ENCODE assay signal across 1 cellular context in the genomic region with DNA sequence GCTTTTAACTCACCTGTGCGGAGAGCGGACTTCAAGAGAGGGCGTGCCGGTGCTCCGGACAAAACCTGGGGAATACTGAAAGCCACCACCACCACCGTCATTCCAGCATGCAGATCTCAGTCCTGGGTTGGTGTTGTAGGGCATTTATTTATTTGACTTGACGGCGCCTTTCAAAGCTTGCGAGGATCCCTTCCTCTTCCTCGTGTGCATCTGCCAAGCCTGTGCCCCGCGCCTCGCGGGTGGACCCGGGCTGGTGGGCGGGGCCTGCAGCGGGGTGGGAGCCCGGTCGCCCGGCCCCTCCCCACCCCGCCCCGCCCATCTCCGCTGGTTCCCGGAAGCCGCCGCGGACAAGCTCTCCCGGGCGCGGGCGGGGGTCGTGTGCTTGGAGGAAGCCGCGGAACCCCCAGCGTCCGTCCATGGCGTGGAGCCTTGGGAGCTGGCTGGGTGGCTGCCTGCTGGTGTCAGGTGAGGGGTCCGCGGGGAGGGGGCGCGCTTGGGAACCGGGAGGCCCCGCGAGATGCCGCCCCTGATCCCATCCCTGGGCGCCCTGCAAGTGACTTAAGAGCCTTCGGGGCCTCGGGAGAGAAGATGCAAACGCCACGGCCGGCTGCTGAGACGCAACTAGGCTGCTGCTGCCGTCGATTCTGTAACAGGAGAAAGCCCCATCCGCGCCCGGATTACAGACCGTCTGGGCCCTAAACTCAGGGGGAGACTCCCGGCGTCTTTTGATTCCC.
TF ChIP-seq lines count a peak whose summit lies in the region.

Gene IL10RB, plus strand, starts transcription at position 318 of the 734 bp plus-strand sequence. Its CDS starts 99 bp downstream, at position 417.

TF ChIP-seq in GM12878, 131 proteins besides CTCF, POLR2A, EP300 and RAD21 (continued from another document and continues in another):
- TF ChIP-seq, protein P1, sequence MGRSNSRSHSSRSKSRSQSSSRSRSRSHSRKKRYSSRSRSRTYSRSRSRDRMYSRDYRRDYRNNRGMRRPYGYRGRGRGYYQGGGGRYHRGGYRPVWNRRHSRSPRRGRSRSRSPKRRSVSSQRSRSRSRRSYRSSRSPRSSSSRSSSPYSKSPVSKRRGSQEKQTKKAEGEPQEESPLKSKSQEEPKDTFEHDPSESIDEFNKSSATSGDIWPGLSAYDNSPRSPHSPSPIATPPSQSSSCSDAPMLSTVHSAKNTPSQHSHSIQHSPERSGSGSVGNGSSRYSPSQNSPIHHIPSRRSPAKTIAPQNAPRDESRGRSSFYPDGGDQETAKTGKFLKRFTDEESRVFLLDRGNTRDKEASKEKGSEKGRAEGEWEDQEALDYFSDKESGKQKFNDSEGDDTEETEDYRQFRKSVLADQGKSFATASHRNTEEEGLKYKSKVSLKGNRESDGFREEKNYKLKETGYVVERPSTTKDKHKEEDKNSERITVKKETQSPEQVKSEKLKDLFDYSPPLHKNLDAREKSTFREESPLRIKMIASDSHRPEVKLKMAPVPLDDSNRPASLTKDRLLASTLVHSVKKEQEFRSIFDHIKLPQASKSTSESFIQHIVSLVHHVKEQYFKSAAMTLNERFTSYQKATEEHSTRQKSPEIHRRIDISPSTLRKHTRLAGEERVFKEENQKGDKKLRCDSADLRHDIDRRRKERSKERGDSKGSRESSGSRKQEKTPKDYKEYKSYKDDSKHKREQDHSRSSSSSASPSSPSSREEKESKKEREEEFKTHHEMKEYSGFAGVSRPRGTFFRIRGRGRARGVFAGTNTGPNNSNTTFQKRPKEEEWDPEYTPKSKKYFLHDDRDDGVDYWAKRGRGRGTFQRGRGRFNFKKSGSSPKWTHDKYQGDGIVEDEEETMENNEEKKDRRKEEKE (IDR thresholded peaks at IDR 0.05), result no peak
- TF ChIP-seq RAD51 (IDR thresholded peaks at IDR 0.05) (no peak), HSF1 (IDR thresholded peaks at IDR 0.05; ENCODE audit: low read depth, low read length) (no peak), PRDM15 (CRISPR knock-in tag; IDR thresholded peaks at IDR 0.05) (no peak), NKRF (conservative IDR thresholded peaks at IDR 0.05) (0 out of 2 replicates have a peak, but pooled peaks have one; percentile 59), ETV6 (conservative IDR thresholded peaks at IDR 0.05 in 1 of 2, IDR thresholded peaks at IDR 0.05 in 1 of 2; ENCODE audit: borderline replicate concordance in 1 of 2, low read depth in 1 of 2) (no peak), SPI1 (IDR thresholded peaks at IDR 0.05; ENCODE audit: borderline replicate concordance, insufficient read depth, low read depth, low read length) (no peak), HDAC2 (IDR thresholded peaks at IDR 0.05) (no peak), SP1 (IDR thresholded peaks at IDR 0.05; ENCODE audit: low read depth, low read length) (no peak), E2F8 (IDR thresholded peaks at IDR 0.05; ENCODE audit: low read depth, partially characterized antibody) (no peak), NFIC (IDR thresholded peaks at IDR 0.05; ENCODE audit: low read depth, low read length) (no peak), ZNF592 (IDR thresholded peaks at IDR 0.05) (no peak), SMAD5 (IDR thresholded peaks at IDR 0.05; ENCODE audit: low read depth) (no peak), ASH2L (IDR thresholded peaks at IDR 0.05; ENCODE audit: borderline replicate concordance, low read depth) (0 out of 2 replicates have a peak, but pooled peaks have one; percentile 16), EGR1 (IDR thresholded peaks at IDR 0.05; ENCODE audit: borderline replicate concordance in 1 of 2, low read depth in 2 of 2, low read length in 2 of 2) (peak in 1 of 2 experiments; percentile 5; a peak in 1 of 3 replicates), DPF2 (IDR thresholded peaks at IDR 0.05) (0 out of 2 replicates have a peak, but pooled peaks have one; percentile 33), RFX5 (IDR thresholded peaks at IDR 0.05; ENCODE audit: low read depth, low read length) (no peak)
- TF ChIP-seq, protein P2, sequence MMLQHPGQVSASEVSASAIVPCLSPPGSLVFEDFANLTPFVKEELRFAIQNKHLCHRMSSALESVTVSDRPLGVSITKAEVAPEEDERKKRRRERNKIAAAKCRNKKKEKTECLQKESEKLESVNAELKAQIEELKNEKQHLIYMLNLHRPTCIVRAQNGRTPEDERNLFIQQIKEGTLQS (IDR thresholded peaks at IDR 0.05; ENCODE audit: borderline replicate concordance, extremely low read depth, low read depth, low read length), result no peak
- TF ChIP-seq, protein P3, sequence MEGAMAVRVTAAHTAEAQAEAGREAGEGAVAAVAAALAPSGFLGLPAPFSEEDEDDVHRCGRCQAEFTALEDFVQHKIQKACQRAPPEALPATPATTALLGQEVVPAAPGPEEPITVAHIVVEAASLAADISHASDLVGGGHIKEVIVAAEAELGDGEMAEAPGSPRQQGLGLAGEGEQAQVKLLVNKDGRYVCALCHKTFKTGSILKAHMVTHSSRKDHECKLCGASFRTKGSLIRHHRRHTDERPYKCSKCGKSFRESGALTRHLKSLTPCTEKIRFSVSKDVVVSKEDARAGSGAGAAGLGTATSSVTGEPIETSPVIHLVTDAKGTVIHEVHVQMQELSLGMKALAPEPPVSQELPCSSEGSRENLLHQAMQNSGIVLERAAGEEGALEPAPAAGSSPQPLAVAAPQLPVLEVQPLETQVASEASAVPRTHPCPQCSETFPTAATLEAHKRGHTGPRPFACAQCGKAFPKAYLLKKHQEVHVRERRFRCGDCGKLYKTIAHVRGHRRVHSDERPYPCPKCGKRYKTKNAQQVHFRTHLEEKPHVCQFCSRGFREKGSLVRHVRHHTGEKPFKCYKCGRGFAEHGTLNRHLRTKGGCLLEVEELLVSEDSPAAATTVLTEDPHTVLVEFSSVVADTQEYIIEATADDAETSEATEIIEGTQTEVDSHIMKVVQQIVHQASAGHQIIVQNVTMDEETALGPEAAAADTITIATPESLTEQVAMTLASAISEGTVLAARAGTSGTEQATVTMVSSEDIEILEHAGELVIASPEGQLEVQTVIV (IDR thresholded peaks at IDR 0.05; ENCODE audit: borderline replicate concordance, partially characterized antibody), result no peak
- TF ChIP-seq, protein P4, sequence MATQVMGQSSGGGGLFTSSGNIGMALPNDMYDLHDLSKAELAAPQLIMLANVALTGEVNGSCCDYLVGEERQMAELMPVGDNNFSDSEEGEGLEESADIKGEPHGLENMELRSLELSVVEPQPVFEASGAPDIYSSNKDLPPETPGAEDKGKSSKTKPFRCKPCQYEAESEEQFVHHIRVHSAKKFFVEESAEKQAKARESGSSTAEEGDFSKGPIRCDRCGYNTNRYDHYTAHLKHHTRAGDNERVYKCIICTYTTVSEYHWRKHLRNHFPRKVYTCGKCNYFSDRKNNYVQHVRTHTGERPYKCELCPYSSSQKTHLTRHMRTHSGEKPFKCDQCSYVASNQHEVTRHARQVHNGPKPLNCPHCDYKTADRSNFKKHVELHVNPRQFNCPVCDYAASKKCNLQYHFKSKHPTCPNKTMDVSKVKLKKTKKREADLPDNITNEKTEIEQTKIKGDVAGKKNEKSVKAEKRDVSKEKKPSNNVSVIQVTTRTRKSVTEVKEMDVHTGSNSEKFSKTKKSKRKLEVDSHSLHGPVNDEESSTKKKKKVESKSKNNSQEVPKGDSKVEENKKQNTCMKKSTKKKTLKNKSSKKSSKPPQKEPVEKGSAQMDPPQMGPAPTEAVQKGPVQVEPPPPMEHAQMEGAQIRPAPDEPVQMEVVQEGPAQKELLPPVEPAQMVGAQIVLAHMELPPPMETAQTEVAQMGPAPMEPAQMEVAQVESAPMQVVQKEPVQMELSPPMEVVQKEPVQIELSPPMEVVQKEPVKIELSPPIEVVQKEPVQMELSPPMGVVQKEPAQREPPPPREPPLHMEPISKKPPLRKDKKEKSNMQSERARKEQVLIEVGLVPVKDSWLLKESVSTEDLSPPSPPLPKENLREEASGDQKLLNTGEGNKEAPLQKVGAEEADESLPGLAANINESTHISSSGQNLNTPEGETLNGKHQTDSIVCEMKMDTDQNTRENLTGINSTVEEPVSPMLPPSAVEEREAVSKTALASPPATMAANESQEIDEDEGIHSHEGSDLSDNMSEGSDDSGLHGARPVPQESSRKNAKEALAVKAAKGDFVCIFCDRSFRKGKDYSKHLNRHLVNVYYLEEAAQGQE (IDR thresholded peaks at IDR 0.05; ENCODE audit: low read depth, low read length), result no peak
